Comparison of ENCODE assay signal across 9 cellular contexts in genomic region chr5:132782101-132782500, GRCh38. TPM values are rescaled to one million over a fixed set of nuclear protein-coding genes. Genes with fewer than 3 reads are reported as not detected.
DNase-seq lines count a peak whose midpoint lies in the region; ATAC-seq, FAIRE-seq and TF ChIP-seq lines count a peak whose summit lies in the region.
"Had no signal": no experiment of that assay in that cellular context is flagged by ENCODE, and none has a peak within 500 bp of the region (broad histone marks: within the 10 kb centered on the region; RNA-seq: fewer than 3 reads in every experiment).

No MANE protein-coding gene starts in this region.

- no peaks in the 10 kb centered on the region for H3K9me3 ChIP-seq in HCT116 (ENCODE audit: control insufficient read depth in 1 of 2, insufficient read depth in 1 of 2, low read depth in 1 of 2, low read length in 2 of 2)
- no peaks in the 10 kb centered on the region for H3K9me3 ChIP-seq in endothelial cell of umbilical vein (replicated peaks; ENCODE audit: control insufficient read depth, insufficient read depth, low read length)
- H3K9me3 ChIP-seq in sigmoid colon = no peaks in the 10 kb centered on the region
- H3K9me3 ChIP-seq in Peyer's patch = no peaks in the 10 kb centered on the region

- H3K27ac ChIP-seq in HCT116 (ENCODE audit: low read depth, low read length) = no peak overlapping the region
- H3K27ac ChIP-seq in endothelial cell of umbilical vein (ENCODE audit: insufficient read depth, low read depth, low read length) = peak overlapping the region; percentile 72
- H3K27ac ChIP-seq in sigmoid colon = no peak overlapping the region
- H3K27ac ChIP-seq in Peyer's patch = no peak overlapping the region

- RAD21 ChIA-PET in HCT116 (lab: Charles Lee; ENCODE audit: low non-redundant PET in 1 of 2, low total read pairs in 2 of 2, uncharacterized antibody in 2 of 2, unreplicated experiment in 2 of 2) = no interaction called here

- BruUV-seq in HCT116 (replicated peaks; lab: Mats Ljungman, UMichigan) (no TSS peak), endothelial cell of umbilical vein (replicated peaks; lab: Mats Ljungman, UMichigan) (no TSS peak)

- dilution Hi-C loops in endothelial cell of umbilical vein (cut with MboI; ENCODE audit: extremely low pct_ligation_motif_present, low sequenced_read_pairs) = no loop called here

- H3K9ac ChIP-seq in HCT116 (ENCODE audit: low read length) (peak overlapping the region; percentile 28; the same call in 1 of the 2 replicates), endothelial cell of umbilical vein (replicated peaks; ENCODE audit: extremely low read depth, insufficient read depth, low read length) (peak overlapping the region; percentile 39)

- TF ChIP-seq POLR2A in HCT116 (IDR thresholded peaks at IDR 0.05; ENCODE audit: borderline replicate concordance, extremely low read depth, insufficient read depth, insufficient read length) = no peak
- TF ChIP-seq POLR2A in endothelial cell of umbilical vein (IDR thresholded peaks at IDR 0.05; ENCODE audit: low read depth, low read length) = peak; percentile 71
- no peak for TF ChIP-seq POLR2A in sigmoid colon (IDR thresholded peaks at IDR 0.05)
- no peak for TF ChIP-seq POLR2A in Peyer's patch (IDR thresholded peaks at IDR 0.05)

- no peak for DNase-seq in HCT116 (ENCODE audit: low read depth, low spot score)
- peak; percentile 82 for DNase-seq in RKO (ENCODE audit: low spot score)
- peak; percentile 78 for DNase-seq in endothelial cell of umbilical vein (ENCODE audit: low read depth, low spot score)
- DNase-seq in sigmoid colon = peak; percentile 57
- DNase-seq in HUDEP-2 (lab: John Stamatoyannopoulos, UW; ENCODE audit: unreplicated experiment in 76 of 76) = no peak
- DNase-seq in NCI-H82 (lab: John Stamatoyannopoulos, UW) = no peak
- no peak for DNase-seq in Peyer's patch
- DNase-seq: central memory CD4-positive, alpha-beta T cell; stimulated activated naive CD8-positive, alpha-beta T cell treated with anti-CD3 and anti-CD28 coated beads, Interleukin-15, Interleukin-2, amounts not matched to agents 100 U/mL and 50 U/mL, for 24 hours had no signal

- intact Hi-C loops in HCT116 (cut with micrococcal nuclease) = no loop called here
- intact Hi-C loops in endothelial cell of umbilical vein (cut with micrococcal nuclease) = loop anchor here (1.0 kb wide), 1 partner anchor 32 kb away; no protein-coding TSS in a partner anchor
- intact Hi-C loops in sigmoid colon (cut with DNase I) = no loop called here

- POLR2A ChIA-PET in HCT116 (lab: Charles Lee) (no interaction called here), endothelial cell of umbilical vein (lab: Charles Lee) (no interaction called here)

- no peak for ATAC-seq in HCT116
- ATAC-seq: stimulated activated naive CD8-positive, alpha-beta T cell treated with anti-CD3 and anti-CD28 coated beads, Interleukin-15, Interleukin-2, amounts not matched to agents 100 U/mL and 50 U/mL, for 24 hours had no signal

- no peaks in the 10 kb centered on the region for H3K27me3 ChIP-seq in HCT116 (ENCODE audit: insufficient read depth, low read length)
- no peaks in the 10 kb centered on the region for H3K27me3 ChIP-seq in endothelial cell of umbilical vein (ENCODE audit: control insufficient read depth in 2 of 2, insufficient read depth in 2 of 2, low read length in 2 of 2)
- H3K27me3 ChIP-seq in sigmoid colon = no peaks in the 10 kb centered on the region
- H3K27me3 ChIP-seq in Peyer's patch = no peaks in the 10 kb centered on the region

- H4K20me1 ChIP-seq in HCT116 (ENCODE audit: insufficient read depth) (no peaks in the 10 kb centered on the region), endothelial cell of umbilical vein (replicated peaks; ENCODE audit: control insufficient read depth, extremely low read depth, insufficient read depth, low read length) (no peaks in the 10 kb centered on the region)

- H3K9me2 ChIP-seq in HCT116 (ENCODE audit: insufficient read depth) = no peaks in the 10 kb centered on the region

- H3K4me1 ChIP-seq in HCT116 (ENCODE audit: control insufficient read depth in 1 of 2, insufficient read depth in 2 of 2, low read length in 2 of 2) = peaks cover 0 to 15% of the 10 kb centered on the region in 2 experiments; a peak in 3 of 4 replicates
- peaks cover 21% of the 10 kb centered on the region for H3K4me1 ChIP-seq in endothelial cell of umbilical vein (ENCODE audit: control insufficient read depth, extremely low read depth, insufficient read depth, low read length)
- peaks cover 0 to 13% (median 9%) of the 10 kb centered on the region in 4 donors for H3K4me1 ChIP-seq in sigmoid colon
- peaks cover 0 to 9% (median 4%) of the 10 kb centered on the region in 4 donors for H3K4me1 ChIP-seq in Peyer's patch

- H2AFZ ChIP-seq in HCT116 (ENCODE audit: low read depth, low read length, poor library complexity, severe bottlenecking) = peak overlapping the region; percentile 97
- H2AFZ ChIP-seq in endothelial cell of umbilical vein (ENCODE audit: low read depth, low read length) = peak overlapping the region; percentile 66

- TF ChIP-seq CTCF in HCT116 (IDR thresholded peaks at IDR 0.05 in 2 of 3, conservative IDR thresholded peaks at IDR 0.05 in 1 of 3; ENCODE audit: borderline replicate concordance in 1 of 3, insufficient read depth in 1 of 3, low read depth in 2 of 3, low read length in 2 of 3) (no peak), endothelial cell of umbilical vein (IDR thresholded peaks at IDR 0.05; ENCODE audit: extremely low read depth in 1 of 2, insufficient read depth in 1 of 2, low read depth in 1 of 2, low read length in 2 of 2) (no peak), sigmoid colon (IDR thresholded peaks at IDR 0.05) (no peak), Peyer's patch (IDR thresholded peaks at IDR 0.05) (no peak)

- H3K4me2 ChIP-seq in HCT116 (ENCODE audit: low read length) (peak overlapping the region; percentile 53), endothelial cell of umbilical vein (ENCODE audit: insufficient read depth, low read length) (peak overlapping the region; percentile 68)

- H3K9me1 ChIP-seq in endothelial cell of umbilical vein (replicated peaks; ENCODE audit: control insufficient read depth, extremely low read depth, insufficient read depth, low read length) = no peaks in the 10 kb centered on the region

- CTCF ChIA-PET in HCT116 (lab: Charles Lee) (interaction anchor here (1.0 kb wide), 1 partner anchor 38 kb away, joined by 4 read pairs; no protein-coding TSS in a partner anchor), endothelial cell of umbilical vein (lab: Charles Lee) (interaction anchor here (0.7 to 1.7 kb wide), 9 partner anchors 9 to 255 kb away, joined by 3 to 11 read pairs (median 3); partner anchors contain the start of gene CCNI2)

- TF ChIP-seq EP300 in sigmoid colon (IDR thresholded peaks at IDR 0.05) = no peak

- WGBS in sigmoid colon, 2 donors = 53 to 85% methylated on average over 4 of the region's 4 CpGs

- H3K79me2 ChIP-seq in HCT116 (ENCODE audit: insufficient read depth, low read length) (no peaks in the 10 kb centered on the region), endothelial cell of umbilical vein (ENCODE audit: control insufficient read depth, insufficient read depth, low read length) (no peaks in the 10 kb centered on the region)

- H3K36me3 ChIP-seq in HCT116 (ENCODE audit: control insufficient read depth in 1 of 2, insufficient read depth in 2 of 2, low read length in 2 of 2) = no peaks in the 10 kb centered on the region
- no peaks in the 10 kb centered on the region for H3K36me3 ChIP-seq in endothelial cell of umbilical vein (ENCODE audit: control insufficient read depth in 2 of 2, extremely low read depth in 1 of 2, insufficient read depth in 2 of 2, low read length in 2 of 2)
- no peaks in the 10 kb centered on the region for H3K36me3 ChIP-seq in sigmoid colon
- no peaks in the 10 kb centered on the region for H3K36me3 ChIP-seq in Peyer's patch

- FAIRE-seq in endothelial cell of umbilical vein (lab: Jason Lieb, UNC) = peak; percentile 93

- H3K4me3 ChIP-seq in HCT116 (replicated peaks in 1 of 2; ENCODE audit: low read depth in 1 of 2, low read length in 2 of 2) (no peak overlapping the region), endothelial cell of umbilical vein (replicated peaks in 1 of 3; ENCODE audit: insufficient read depth in 1 of 3, low read depth in 1 of 3, low read length in 3 of 3) (no peak overlapping the region), sigmoid colon (no peak overlapping the region), Peyer's patch (no peak overlapping the region)

- no peak for TF ChIP-seq RAD21 in HCT116 (IDR thresholded peaks at IDR 0.05; ENCODE audit: low read depth)

RNA-seq across cellular contexts. Expression of gene SEPTIN8, which starts 5.1 kb away (rescaled TPM):
- total RNA-seq in HCT116 (2021; ENCODE audit: unreplicated experiment) (34.6 TPM), endothelial cell of umbilical vein (77.2 and 82.1 TPM in 2 replicates), sigmoid colon (10 to 100 TPM; 21.4 to 36.0 (median 30.9) TPM), Peyer's patch (10 to 100 TPM; 33.6 to 85.8 (median 56.2) TPM)
- polyA plus RNA-seq in HCT116 (2012) = 33.0 and 35.8 TPM in 2 replicates
- polyA plus RNA-seq in endothelial cell of umbilical vein (45.3 and 56.6 TPM in 2 replicates), sigmoid colon (10 to 100 TPM; 19.2 to 38.0 (median 30.7) TPM)
- 56.2 and 59.9 TPM in 2 replicates for polyA plus RNA-seq in endothelial cell of umbilical vein (2011; cell fraction: cytosol; rRNA removed)
- polyA plus RNA-seq in endothelial cell of umbilical vein (2011; cell fraction: nucleus; rRNA removed) = 169 and 191 TPM in 2 replicates
- 64.5 and 64.8 TPM in 2 replicates for polyA plus RNA-seq in endothelial cell of umbilical vein (2012)
- polyA minus RNA-seq in endothelial cell of umbilical vein = 74.2 and 83.0 TPM in 2 replicates
- polyA minus RNA-seq in endothelial cell of umbilical vein (2011; cell fraction: cytosol; rRNA and poly(A)+ RNA removed) = 8.4 TPM
- 39.0 and 42.6 TPM in 2 replicates for polyA minus RNA-seq in endothelial cell of umbilical vein (2011; cell fraction: nucleus; rRNA and poly(A)+ RNA removed)

RNA-seq across cellular contexts. Expression of gene SOWAHA, which starts 31.0 kb away (rescaled TPM):
- 0.39 TPM for total RNA-seq in HCT116 (2021; ENCODE audit: unreplicated experiment)
- polyA plus RNA-seq in HCT116 (2012) = 0.07 and 0.18 TPM in 2 replicates
- not detected in 2 replicates for total RNA-seq in endothelial cell of umbilical vein
- not detected in 2 replicates for polyA plus RNA-seq in endothelial cell of umbilical vein
- polyA plus RNA-seq in endothelial cell of umbilical vein (2011; cell fraction: cytosol; rRNA removed) = 0.01 TPM in 1 of 2 replicates, not detected in the other
- polyA plus RNA-seq in endothelial cell of umbilical vein (2011; cell fraction: nucleus; rRNA removed) = not detected in 2 replicates
- polyA plus RNA-seq in endothelial cell of umbilical vein (2012) = not detected in 2 replicates
- not detected in 2 replicates for polyA minus RNA-seq in endothelial cell of umbilical vein
- polyA minus RNA-seq in endothelial cell of umbilical vein (2011; cell fraction: cytosol; rRNA and poly(A)+ RNA removed) = not detected
- polyA minus RNA-seq in endothelial cell of umbilical vein (2011; cell fraction: nucleus; rRNA and poly(A)+ RNA removed) = not detected in 2 replicates
- total RNA-seq in sigmoid colon = under 1 TPM in 2 of 4 donors, not detected in 2; 0.16 to 0.36 TPM
- 10 to 100 TPM in 2 of 3 donors, 1 to 10 TPM in 1; 8.0 to 33.8 (median 26.4) TPM for polyA plus RNA-seq in sigmoid colon
- total RNA-seq in Peyer's patch = 100 to 1,000 TPM in 2 of 4 donors, 10 to 100 TPM in 2; 13.2 to 128 (median 97.5) TPM

RNA-seq across cellular contexts. Expression of gene CCNI2, which starts 34.9 kb away (rescaled TPM):
- total RNA-seq in HCT116 (2021; ENCODE audit: unreplicated experiment) = 1.4 TPM
- polyA plus RNA-seq in HCT116 (2012) = 1.5 and 2.1 TPM in 2 replicates
- total RNA-seq in endothelial cell of umbilical vein = 0.53 TPM in 1 of 2 replicates, not detected in the other
- polyA plus RNA-seq in endothelial cell of umbilical vein = 0.13 and 0.25 TPM in 2 replicates
- polyA plus RNA-seq in endothelial cell of umbilical vein (2011; cell fraction: cytosol; rRNA removed) = 0.08 and 0.14 TPM in 2 replicates
- polyA plus RNA-seq in endothelial cell of umbilical vein (2011; cell fraction: nucleus; rRNA removed) = 0.62 and 1.1 TPM in 2 replicates
- 3.4 and 4.1 TPM in 2 replicates for polyA plus RNA-seq in endothelial cell of umbilical vein (2012)
- 0.56 and 1.7 TPM in 2 replicates for polyA minus RNA-seq in endothelial cell of umbilical vein
- not detected for polyA minus RNA-seq in endothelial cell of umbilical vein (2011; cell fraction: cytosol; rRNA and poly(A)+ RNA removed)
- polyA minus RNA-seq in endothelial cell of umbilical vein (2011; cell fraction: nucleus; rRNA and poly(A)+ RNA removed) = 0.58 TPM in 1 of 2 replicates, not detected in the other
- total RNA-seq in sigmoid colon = 1 to 10 TPM in 1 of 4 donors, not detected in 3; 1.4 TPM
- polyA plus RNA-seq in sigmoid colon = 1 to 10 TPM; 1.8 to 5.3 (median 2.3) TPM
- total RNA-seq in Peyer's patch = 10 to 100 TPM in 2 of 4 donors, 1 to 10 TPM in 2; 7.1 to 30.8 (median 11.7) TPM

RNA-seq across cellular contexts. Expression of gene KIF3A, which starts 44.8 kb away (rescaled TPM):
- 12.7 TPM for total RNA-seq in HCT116 (2021; ENCODE audit: unreplicated experiment)
- polyA plus RNA-seq in HCT116 (2012) = 2.3 and 3.1 TPM in 2 replicates
- 11.2 and 15.8 TPM in 2 replicates for total RNA-seq in endothelial cell of umbilical vein
- 2.4 and 3.3 TPM in 2 replicates for polyA plus RNA-seq in endothelial cell of umbilical vein
- polyA plus RNA-seq in endothelial cell of umbilical vein (2011; cell fraction: cytosol; rRNA removed) = 3.5 and 3.6 TPM in 2 replicates
- polyA plus RNA-seq in endothelial cell of umbilical vein (2011; cell fraction: nucleus; rRNA removed) = 7.8 and 12.3 TPM in 2 replicates
- polyA plus RNA-seq in endothelial cell of umbilical vein (2012) = 9.0 and 14.0 TPM in 2 replicates
- 6.5 and 8.9 TPM in 2 replicates for polyA minus RNA-seq in endothelial cell of umbilical vein
- 3.8 TPM for polyA minus RNA-seq in endothelial cell of umbilical vein (2011; cell fraction: cytosol; rRNA and poly(A)+ RNA removed)
- 8.7 and 11.6 TPM in 2 replicates for polyA minus RNA-seq in endothelial cell of umbilical vein (2011; cell fraction: nucleus; rRNA and poly(A)+ RNA removed)
- total RNA-seq in sigmoid colon = 10 to 100 TPM in 2 of 4 donors, 1 to 10 TPM in 2; 7.1 to 19.9 (median 12.9) TPM
- polyA plus RNA-seq in sigmoid colon = 1 to 10 TPM; 1.2 to 2.7 (median 1.8) TPM
- 10 to 100 TPM in 1 of 4 donors, 1 to 10 TPM in 3; 1.5 to 32.2 (median 4.0) TPM for total RNA-seq in Peyer's patch

RNA-seq across cellular contexts. Expression of gene SHROOM1, which starts 48.3 kb away (rescaled TPM):
- total RNA-seq in HCT116 (2021; ENCODE audit: unreplicated experiment) (9.5 TPM), endothelial cell of umbilical vein (20.9 and 21.0 TPM in 2 replicates), sigmoid colon (10 to 100 TPM in 1 of 4 donors, 1 to 10 TPM in 3; 4.2 to 20.0 (median 7.6) TPM), Peyer's patch (100 to 1,000 TPM in 2 of 4 donors, 10 to 100 TPM in 2; 14.9 to 200 (median 95.3) TPM)
- polyA plus RNA-seq in HCT116 (2012) = 5.0 and 5.6 TPM in 2 replicates
- polyA plus RNA-seq in endothelial cell of umbilical vein (12.8 and 13.0 TPM in 2 replicates), sigmoid colon (10 to 100 TPM; 22.4 to 25.1 (median 24.6) TPM)
- 8.3 and 9.0 TPM in 2 replicates for polyA plus RNA-seq in endothelial cell of umbilical vein (2011; cell fraction: cytosol; rRNA removed)
- polyA plus RNA-seq in endothelial cell of umbilical vein (2011; cell fraction: nucleus; rRNA removed) = 25.4 and 29.9 TPM in 2 replicates
- 6.9 and 11.5 TPM in 2 replicates for polyA plus RNA-seq in endothelial cell of umbilical vein (2012)
- 5.3 and 6.6 TPM in 2 replicates for polyA minus RNA-seq in endothelial cell of umbilical vein
- polyA minus RNA-seq in endothelial cell of umbilical vein (2011; cell fraction: cytosol; rRNA and poly(A)+ RNA removed) = 5.3 TPM
- 7.0 and 11.0 TPM in 2 replicates for polyA minus RNA-seq in endothelial cell of umbilical vein (2011; cell fraction: nucleus; rRNA and poly(A)+ RNA removed)

Comparison
In these comparisons a context has a peak if more than half of its experiments do, and no peak if none do; other contexts are left out.
1. DNase-seq: peak in RKO (single experiment), endothelial cell of umbilical vein (single experiment) and sigmoid colon (single experiment); none in HCT116 (single experiment), HUDEP-2 (0 of 76), NCI-H82 (single experiment) and Peyer's patch (0 of 3).
2. RNA of gene SOWAHA, which starts 31.0 kb away (total RNA-seq): 13.2 to 128 TPM in Peyer's patch; 0.39 TPM in HCT116 (single experiment), 0.16 to 0.36 TPM in sigmoid colon and not detected in endothelial cell of umbilical vein; every median in the first group is over 10 times any median in the second.